ENCODE assay signal across 1 cellular context in genomic region chr10:31749293-31749692, GRCh38.
TF ChIP-seq lines count a peak whose summit lies in the region.

No MANE protein-coding gene starts in this region.

TF ChIP-seq in WTC11, 78 proteins besides CTCF, POLR2A, EP300 and RAD21 (continued from another document):
- TF ChIP-seq PRDM15 (CRISPR knock-in tag; IDR thresholded peaks at IDR 0.05) (no peak), ZNF138 (CRISPR knock-in tag; conservative IDR thresholded peaks at IDR 0.05) (no peak), E2F5 (CRISPR knock-in tag; IDR thresholded peaks at IDR 0.05) (no peak), FOXJ3 (CRISPR knock-in tag; IDR thresholded peaks at IDR 0.05; ENCODE audit: borderline replicate concordance) (no peak), ZNF396 (CRISPR knock-in tag; IDR thresholded peaks at IDR 0.05; ENCODE audit: borderline replicate concordance) (no peak), ATF3 (CRISPR knock-in tag; conservative IDR thresholded peaks at IDR 0.05) (no peak), ZNF317 (CRISPR knock-in tag; IDR thresholded peaks at IDR 0.05; ENCODE audit: borderline replicate concordance, low read depth) (no peak), RELA (CRISPR knock-in tag; IDR thresholded peaks at IDR 0.05; ENCODE audit: borderline replicate concordance) (no peak), SMAD4 (CRISPR knock-in tag; IDR thresholded peaks at IDR 0.05) (no peak)
TF ChIP-seq in WTC11: peak in this region for 0.
